Comparison of ENCODE assay signal across 16 cellular contexts in the genomic region with DNA sequence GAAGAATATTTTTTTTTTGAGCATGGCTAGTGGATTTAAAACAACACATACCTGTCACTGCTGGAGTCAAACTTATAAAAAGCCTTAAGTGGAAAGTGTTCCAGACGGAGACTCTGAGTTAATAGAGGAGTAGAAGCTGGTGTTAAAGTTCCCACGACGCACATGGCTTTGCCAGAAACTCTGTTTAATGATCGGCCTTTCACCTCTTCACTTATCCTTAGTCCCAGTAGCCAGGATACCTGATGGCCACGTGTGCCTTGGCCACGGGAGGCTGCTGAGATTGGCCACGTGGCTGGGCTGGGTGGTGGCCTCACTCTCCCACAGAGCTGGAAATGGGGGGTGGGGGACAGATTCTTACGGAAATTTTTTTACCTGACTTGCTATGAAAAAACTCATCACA.
DNase-seq lines count a peak whose midpoint lies in the region; ATAC-seq and TF ChIP-seq lines count a peak whose summit lies in the region.
"Had no signal": no experiment of that assay in that cellular context is flagged by ENCODE, and none has a peak within 500 bp of the region (broad histone marks: within the 10 kb centered on the region; RNA-seq: fewer than 3 reads in every experiment).

No MANE protein-coding gene starts in this region.

- H3K36me3 Mint-ChIP-seq in Caco-2 (ENCODE audit: insufficient read depth, unreplicated experiment) = peaks cover 29% of the 10 kb centered on the region
- no peaks in the 10 kb centered on the region for H3K36me3 Mint-ChIP-seq in glutamatergic neuron (ENCODE audit: unreplicated experiment)

- POLR2A ChIA-PET in Caco-2 (lab: Charles Lee) = no interaction called here

- H3K4me3 Mint-ChIP-seq in Caco-2 (ENCODE audit: unreplicated experiment) (no peak overlapping the region), glutamatergic neuron (ENCODE audit: unreplicated experiment) (no peak overlapping the region)
- H3K4me3 Mint-ChIP-seq: CD4-positive, CD25-positive, alpha-beta regulatory T cell; H9 had no signal

- H3K4me3 ChIP-seq in Caco-2 (ENCODE audit: low read depth, low read length) = no peak overlapping the region
- H3K4me3 ChIP-seq in body of pancreas = no peak overlapping the region
- H3K4me3 ChIP-seq in thymus (ENCODE audit: low read length) = no peak overlapping the region
- H3K4me3 ChIP-seq: A549 had no signal

- peak overlapping the region in 1 of 4 donors; percentile 25 for H3K27ac ChIP-seq in body of pancreas
- peak overlapping the region; percentile 66 for H3K27ac ChIP-seq in thymus (ENCODE audit: low read depth)
- H3K27ac ChIP-seq: A549 had no signal

- peak; percentile 53 for ATAC-seq in body of pancreas
- no peak for ATAC-seq in GM21515 (IDR thresholded peaks at IDR 0.05; ENCODE audit: unreplicated experiment)
- ATAC-seq: A549, HepG2 had no signal

- intact Hi-C loops in Caco-2 (cut with micrococcal nuclease; ENCODE audit: unreplicated experiment) (no loop called here), body of pancreas (cut with DNase I) (no loop called here)

- H3K4me1 Mint-ChIP-seq in Caco-2 (ENCODE audit: low read depth, unreplicated experiment) (no peaks in the 10 kb centered on the region), glutamatergic neuron (ENCODE audit: low read depth, unreplicated experiment) (peaks cover 32% of the 10 kb centered on the region)

- no peaks in the 10 kb centered on the region for H3K4me1 ChIP-seq in Caco-2
- peaks cover 29% of the 10 kb centered on the region for H3K4me1 ChIP-seq in body of pancreas
- H3K4me1 ChIP-seq in thymus (ENCODE audit: control insufficient read depth, insufficient read depth, low read length) = peaks cover 51% of the 10 kb centered on the region
- H3K4me1 ChIP-seq: BE2C had no signal

- H3K9me3 ChIP-seq in Caco-2 (no peaks in the 10 kb centered on the region), body of pancreas (no peaks in the 10 kb centered on the region), thymus (ENCODE audit: control insufficient read depth) (no peaks in the 10 kb centered on the region)
- H3K9me3 ChIP-seq: A549, BE2C had no signal

- whole genome bisulfite sequencing in body of pancreas, 2 donors = 48 to 50% methylated on average over 6 to 8 of the region's 8 CpGs
- WGBS in thymus = 96% methylated on average over 8 of the region's 8 CpGs

- TF ChIP-seq CTCF in Caco-2 (IDR thresholded peaks at IDR 0.05; ENCODE audit: insufficient read depth in 1 of 2, low read depth in 1 of 2, low read length in 1 of 2, severe bottlenecking in 1 of 2, unreplicated experiment in 1 of 2) = no peak
- no peak for TF ChIP-seq CTCF in body of pancreas (IDR thresholded peaks at IDR 0.05)
- no peak for TF ChIP-seq CTCF in glutamatergic neuron (IDR thresholded peaks at IDR 0.05; ENCODE audit: partially characterized antibody, unreplicated experiment)

- H3K36me3 ChIP-seq in Caco-2 (ENCODE audit: control insufficient read depth, insufficient read depth, low read length) (no peaks in the 10 kb centered on the region), body of pancreas (replicated peaks in 1 of 2; ENCODE audit: insufficient read depth in 1 of 2, low read depth in 2 of 2) (no peaks in the 10 kb centered on the region), thymus (ENCODE audit: control insufficient read depth, insufficient read depth) (peaks cover 20% of the 10 kb centered on the region)

- no peaks in the 10 kb centered on the region for H3K9me3 Mint-ChIP-seq in Caco-2 (ENCODE audit: unreplicated experiment)
- H3K9me3 Mint-ChIP-seq in glutamatergic neuron (ENCODE audit: unreplicated experiment) = peaks cover 21% of the 10 kb centered on the region
- H3K9me3 Mint-ChIP-seq: CD4-positive, CD25-positive, alpha-beta regulatory T cell; H9 had no signal

- DNase-seq in Caco-2 (no peak), body of pancreas (peak in 3 of 4 donors; percentile 51 to 58 (median 57)), glutamatergic neuron (no peak), DMS 273 (lab: John Stamatoyannopoulos, UW; ENCODE audit: unreplicated experiment) (no peak), putamen (ENCODE audit: low spot score) (no peak)
- DNase-seq: BE2C; CD4-positive, CD25-positive, alpha-beta regulatory T cell; DMS153; DMS79 treated with DMSO at 0.1 percent for 48 hours; EL; GOT3; H9 had no signal

- H3K27ac Mint-ChIP-seq in Caco-2 (ENCODE audit: unreplicated experiment) (no peak overlapping the region), glutamatergic neuron (ENCODE audit: unreplicated experiment) (peak overlapping the region; percentile 66)
- H3K27ac Mint-ChIP-seq: CD4-positive, CD25-positive, alpha-beta regulatory T cell had no signal

- H3K27me3 Mint-ChIP-seq in Caco-2 (ENCODE audit: insufficient read depth, unreplicated experiment) (no peaks in the 10 kb centered on the region), glutamatergic neuron (ENCODE audit: unreplicated experiment) (peaks cover 4% of the 10 kb centered on the region)
- H3K27me3 Mint-ChIP-seq: CD4-positive, CD25-positive, alpha-beta regulatory T cell had no signal

- BruUV-seq in Caco-2 (replicated peaks; lab: Mats Ljungman, UMichigan) = TSS peak; percentile 65

- CTCF ChIA-PET in Caco-2 (lab: Charles Lee) = no interaction called here

- H3K27me3 ChIP-seq in Caco-2 (replicated peaks; ENCODE audit: control insufficient read depth, insufficient read depth, low read length) (no peaks in the 10 kb centered on the region), body of pancreas (no peaks in the 10 kb centered on the region), thymus (ENCODE audit: control insufficient read depth, insufficient read depth) (no peaks in the 10 kb centered on the region)
- H3K27me3 ChIP-seq: BE2C had no signal

- no peak for TF ChIP-seq POLR2A in body of pancreas (IDR thresholded peaks at IDR 0.05)

Comparison
In these comparisons a context has a peak if more than half of its experiments do, and no peak if none do; other contexts are left out.
1. DNase-seq: peak in body of pancreas (3 of 4); none in Caco-2 (0 of 2), glutamatergic neuron (single experiment), DMS 273 (single experiment) and putamen (single experiment).